ENCODE assay signal across 1 cellular context in genomic region chr17:1947229-1947742, GRCh38.
A peak's percentile ranks its signal among the peaks of the same experiment; 100 is the strongest.
TF ChIP-seq lines count a peak whose summit lies in the region.

No MANE protein-coding gene starts in this region.

TF ChIP-seq in HepG2, 621 proteins besides CTCF, POLR2A, EP300 and RAD21 (continued from another document and continues in another):
- TF ChIP-seq ZBTB26 (CRISPR knock-in tag; IDR thresholded peaks at IDR 0.05; ENCODE audit: borderline replicate concordance) (no peak), FOXC1 (CRISPR knock-in tag; IDR thresholded peaks at IDR 0.05; ENCODE audit: borderline replicate concordance) (peak; percentile 66; the same call in 1 of the 2 replicates), KDM5B (CRISPR knock-in tag; IDR thresholded peaks at IDR 0.05; ENCODE audit: borderline replicate concordance) (no peak), MTF2 (CRISPR knock-in tag; IDR thresholded peaks at IDR 0.05; ENCODE audit: borderline replicate concordance) (peak; percentile 61; the same call in 1 of the 2 replicates), ZFY (CRISPR knock-in tag; IDR thresholded peaks at IDR 0.05) (peak; percentile 60; the same call in 1 of the 2 replicates), MEIS2 (CRISPR knock-in tag; IDR thresholded peaks at IDR 0.05) (no peak), ZNF614 (CRISPR knock-in tag; IDR thresholded peaks at IDR 0.05; ENCODE audit: borderline replicate concordance) (no peak), ZNF776 (CRISPR knock-in tag; IDR thresholded peaks at IDR 0.05) (no peak), LBX2 (CRISPR knock-in tag; IDR thresholded peaks at IDR 0.05; ENCODE audit: borderline replicate concordance) (no peak), MYPOP (CRISPR knock-in tag; IDR thresholded peaks at IDR 0.05) (no peak), DDIT3 (CRISPR knock-in tag; IDR thresholded peaks at IDR 0.05) (no peak), ZBTB42 (CRISPR knock-in tag; IDR thresholded peaks at IDR 0.05) (no peak), MNT (IDR thresholded peaks at IDR 0.05) (peak; percentile 86), BRF2 (CRISPR knock-in tag; IDR thresholded peaks at IDR 0.05) (no peak), SRSF1 (optimal IDR thresholded peaks at IDR 0.05; ENCODE audit: low read depth, low read length) (peak; percentile 48), ZNF263 (CRISPR knock-in tag; IDR thresholded peaks at IDR 0.05) (peak; percentile 23; the same call in 1 of the 2 replicates), BHLHE40 (IDR thresholded peaks at IDR 0.05; ENCODE audit: low read length) (0 out of 2 replicates have a peak, but pooled peaks have one; percentile 36), BORCS8-MEF2B (CRISPR knock-in tag; IDR thresholded peaks at IDR 0.05) (0 out of 2 replicates have a peak, but pooled peaks have one; percentile 16), WIZ (CRISPR knock-in tag; IDR thresholded peaks at IDR 0.05) (no peak), PATZ1 (CRISPR knock-in tag; IDR thresholded peaks at IDR 0.05) (no peak), ZFX (CRISPR knock-in tag; IDR thresholded peaks at IDR 0.05; ENCODE audit: low read depth) (peak; percentile 61; the same call in 1 of the 2 replicates), DNMT3B (CRISPR knock-in tag; conservative IDR thresholded peaks at IDR 0.05) (no peak), HDAC1 (CRISPR knock-in tag; IDR thresholded peaks at IDR 0.05) (no peak), TBX3 (IDR thresholded peaks at IDR 0.05; ENCODE audit: borderline replicate concordance) (no peak), SCMH1 (CRISPR knock-in tag; IDR thresholded peaks at IDR 0.05; ENCODE audit: borderline replicate concordance) (no peak), NFIC (IDR thresholded peaks at IDR 0.05; ENCODE audit: low read length) (no peak), ZNF383 (CRISPR knock-in tag; IDR thresholded peaks at IDR 0.05; ENCODE audit: borderline replicate concordance) (no peak), ZNF234 (CRISPR knock-in tag; conservative IDR thresholded peaks at IDR 0.05) (no peak), ZFP91 (CRISPR knock-in tag; IDR thresholded peaks at IDR 0.05; ENCODE audit: borderline replicate concordance) (0 out of 2 replicates have a peak, but pooled peaks have one; percentile 64), ZNF572 (CRISPR knock-in tag; IDR thresholded peaks at IDR 0.05) (no peak), ZNF407 (CRISPR knock-in tag; IDR thresholded peaks at IDR 0.05; ENCODE audit: not compliant biosample characterization) (no peak), ZNF558 (CRISPR knock-in tag; IDR thresholded peaks at IDR 0.05; ENCODE audit: borderline replicate concordance) (peak; percentile 23; the same call in 1 of the 2 replicates), POLR2G (IDR thresholded peaks at IDR 0.05; ENCODE audit: low read depth, low read length) (no peak), JARID2 (CRISPR knock-in tag; IDR thresholded peaks at IDR 0.05; ENCODE audit: insufficient replicate concordance) (no peak), ZNF766 (CRISPR knock-in tag; IDR thresholded peaks at IDR 0.05; ENCODE audit: borderline replicate concordance) (no peak), CC2D1A (CRISPR knock-in tag; IDR thresholded peaks at IDR 0.05) (no peak), ZNF343 (CRISPR knock-in tag; IDR thresholded peaks at IDR 0.05) (no peak), ZSCAN20 (CRISPR knock-in tag; IDR thresholded peaks at IDR 0.05; ENCODE audit: borderline replicate concordance) (no peak), MEIS1 (CRISPR knock-in tag; IDR thresholded peaks at IDR 0.05; ENCODE audit: borderline replicate concordance) (no peak), ZNF75D (CRISPR knock-in tag; IDR thresholded peaks at IDR 0.05; ENCODE audit: borderline replicate concordance) (no peak), MAX (IDR thresholded peaks at IDR 0.05) (0 out of 2 replicates have a peak, but pooled peaks have one; percentile 32), PAF1 (CRISPR knock-in tag; IDR thresholded peaks at IDR 0.05) (no peak)
